In the genomic region with DNA sequence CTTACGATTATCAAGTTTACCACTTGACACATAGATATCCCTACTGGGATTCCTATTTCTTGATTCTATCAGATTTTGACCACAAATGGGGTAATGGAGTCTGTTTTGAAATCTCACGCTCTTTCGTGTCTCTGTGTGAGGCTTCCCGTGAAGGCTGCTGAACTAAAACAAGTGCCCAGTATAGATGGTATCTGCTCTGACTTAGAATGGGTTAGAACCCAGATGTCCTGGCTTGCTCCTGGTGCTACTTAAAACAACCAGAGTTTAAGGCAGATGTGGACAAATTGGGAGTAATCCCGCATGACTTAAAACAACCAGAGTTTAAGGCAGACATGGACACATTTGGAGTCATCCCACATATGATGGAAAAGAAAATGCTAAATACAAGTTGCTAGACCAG, we compare ENCODE assay signal across 30 cellular contexts.
"Had no signal": no experiment of that assay in that cellular context is flagged by ENCODE, and none has a peak within 500 bp of the region (broad histone marks: within the 10 kb centered on the region; RNA-seq: fewer than 3 reads in every experiment).

No MANE protein-coding gene starts in this region.

- H3K36me3 ChIP-seq: brain microvascular endothelial cell, esophagus squamous epithelium, gastroesophageal sphincter had no signal

- H3K4me1 ChIP-seq: esophagus squamous epithelium, gastroesophageal sphincter had no signal

- H3K9me3 ChIP-seq: esophagus squamous epithelium, gastroesophageal sphincter had no signal

- H3K4me3 ChIP-seq: coronary artery, esophagus squamous epithelium, gastroesophageal sphincter had no signal

- H3K36me3 Mint-ChIP-seq: activated naive CD8-positive, alpha-beta T cell had no signal

- H3K27ac Mint-ChIP-seq: activated CD8-positive, alpha-beta T cell treated with anti-CD3 and anti-CD28 coated beads for 36 hours; activated naive CD8-positive, alpha-beta T cell; activated T-helper 17 cell treated with anti-CD3 and anti-CD28 coated beads, Interleukin-2, amount 50 U/mL, for 72 hours; dendritic cell treated with granulocyte-macrophage colony-stimulating factor and Interleukin-4, amounts not matched to agents 40 ng/mL and 50 ng/mL, for 4 days; effector memory CD8-positive, alpha-beta T cell; T-helper 17 cell; T-helper 2 cell treated with Interferon-gamma antibody and Interleukin-4, amounts not matched to agents 5 μg/mL and 100 μg/mL, for 36 hours had no signal

- ATAC-seq: activated CD8-positive, alpha-beta T cell treated with anti-CD3 and anti-CD28 coated beads for 36 hours; activated T-cell treated with anti-CD3 and anti-CD28 coated beads, Interleukin-2, amount 50 U/mL, for 4 hours; activated T-helper 17 cell treated with anti-CD3 and anti-CD28 coated beads, Interleukin-2, amount 50 U/mL, for 72 hours; effector memory CD8-positive, alpha-beta T cell; gastroesophageal sphincter; T-helper 17 cell had no signal

- H3K4me1 Mint-ChIP-seq: activated T-helper 17 cell treated with anti-CD3 and anti-CD28 coated beads, Interleukin-2, amount 50 U/mL, for 72 hours; central memory CD8-positive, alpha-beta T cell had no signal

- H3K9me3 Mint-ChIP-seq: activated CD8-positive, alpha-beta T cell treated with anti-CD3 and anti-CD28 coated beads for 36 hours; activated T-cell treated with anti-CD3 and anti-CD28 coated beads, Interleukin-2, amount 50 U/mL, for 4 hours; activated T-helper 17 cell treated with anti-CD3 and anti-CD28 coated beads, Interleukin-2, amount 50 U/mL, for 72 hours; central memory CD8-positive, alpha-beta T cell; dendritic cell treated with granulocyte-macrophage colony-stimulating factor and Interleukin-4, amounts not matched to agents 40 ng/mL and 50 ng/mL, for 4 days; effector memory CD8-positive, alpha-beta T cell; T-helper 2 cell treated with Interferon-gamma antibody and Interleukin-4, amounts not matched to agents 5 μg/mL and 100 μg/mL, for 36 hours had no signal

- H3K27ac ChIP-seq: brain microvascular endothelial cell, coronary artery, epithelial cell of prostate, esophagus squamous epithelium, gastroesophageal sphincter had no signal

- H3K27me3 ChIP-seq: brain microvascular endothelial cell had no signal

- DNase-seq: activated CD4-positive, alpha-beta T cell treated with anti-CD3 and anti-CD28 coated beads for 4 hours; activated CD4-positive, alpha-beta T cell treated with anti-CD3 and anti-CD28 coated beads, Interleukin-2, amount 50 U/mL, for 1 hour; activated CD4-positive, alpha-beta T cell treated with anti-CD3 and anti-CD28 coated beads, Interleukin-2, amount 50 U/mL, for 48 hours; activated CD4-positive, CD25-positive, alpha-beta regulatory T cell; activated CD4-positive, CD25-positive, alpha-beta regulatory T cell treated with anti-CD3 and anti-CD28 coated beads, Interleukin-2, amount 50 U/mL, for 72 hours; activated CD8-positive, alpha-beta memory T cell treated with anti-CD3 and anti-CD28 coated beads for 24 hours; activated CD8-positive, alpha-beta T cell treated with anti-CD3 and anti-CD28 coated beads for 36 hours; activated effector memory CD4-positive, alpha-beta T cell treated with Interleukin-2 at 50 U/mL for 16 hours; activated gamma-delta T cell treated with Interleukin-2 at 50 U/mL for 16 hours; activated naive CD4-positive, alpha-beta T cell treated with anti-CD3 and anti-CD28 coated beads, Interleukin-2, amount 50 U/mL, for 16 hours; activated naive CD4-positive, alpha-beta T cell treated with Interleukin-2 at 50 U/mL for 16 hours; activated T-cell treated with anti-CD3 and anti-CD28 coated beads, Interleukin-2, amount 50 U/mL, for 4 hours; amniotic stem cell; anterior cingulate cortex; brain microvascular endothelial cell; effector CD4-positive, alpha-beta T cell; effector memory CD8-positive, alpha-beta T cell; esophagus squamous epithelium; foreskin melanocyte; T-helper 1 cell; T-helper 17 cell; T1000 had no signal

- H3K4me3 Mint-ChIP-seq: activated CD8-positive, alpha-beta T cell treated with anti-CD3 and anti-CD28 coated beads for 36 hours; activated naive CD8-positive, alpha-beta T cell; activated T-cell treated with anti-CD3 and anti-CD28 coated beads, Interleukin-2, amount 50 U/mL, for 4 hours; activated T-helper 17 cell treated with anti-CD3 and anti-CD28 coated beads, Interleukin-2, amount 50 U/mL, for 72 hours; central memory CD8-positive, alpha-beta T cell; dendritic cell treated with granulocyte-macrophage colony-stimulating factor and Interleukin-4, amounts not matched to agents 40 ng/mL and 50 ng/mL, for 4 days; effector memory CD8-positive, alpha-beta T cell; T-helper 17 cell; T-helper 2 cell treated with Interferon-gamma antibody and Interleukin-4, amounts not matched to agents 5 μg/mL and 100 μg/mL, for 36 hours had no signal
